28 cellular contexts compared by ENCODE assay signal in the genomic region with DNA sequence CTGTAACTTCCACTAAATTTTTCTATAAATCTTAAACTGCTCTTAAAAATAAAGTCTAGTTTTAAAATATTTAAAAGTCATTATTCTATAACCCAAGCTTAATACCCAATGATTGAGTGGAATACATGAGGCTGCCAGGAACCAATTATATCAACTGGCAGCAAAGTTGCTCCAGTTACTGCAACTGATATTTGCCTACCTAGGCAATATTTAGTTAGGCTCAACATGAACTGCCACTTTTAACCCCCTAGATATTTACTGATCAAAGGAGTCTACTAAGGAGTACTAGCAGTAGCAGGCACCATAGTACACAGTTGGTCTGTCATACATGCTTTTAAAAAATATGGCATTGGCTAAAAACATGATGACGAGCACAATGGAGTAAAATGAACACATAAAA. TPM values are rescaled to one million over a fixed set of nuclear protein-coding genes. Genes with fewer than 3 reads are reported as not detected.
"Had no signal": no experiment of that assay in that cellular context is flagged by ENCODE, and none has a peak within 500 bp of the region (broad histone marks: within the 10 kb centered on the region; RNA-seq: fewer than 3 reads in every experiment).

No MANE protein-coding gene starts in this region.

- H3K9me3 ChIP-seq: colonic mucosa, gastrocnemius medialis had no signal

- H3K4me1 ChIP-seq: colonic mucosa, esophagus muscularis mucosa, esophagus squamous epithelium, foreskin keratinocyte, gastrocnemius medialis, gastroesophageal sphincter, heart left ventricle, heart right ventricle had no signal

- H3K27ac ChIP-seq: colonic mucosa, coronary artery, dorsolateral prefrontal cortex, epithelial cell of prostate, esophagus muscularis mucosa, esophagus squamous epithelium, foreskin keratinocyte, gastrocnemius medialis, gastroesophageal sphincter, heart left ventricle, heart right ventricle had no signal

- H3K36me3 ChIP-seq: colonic mucosa, esophagus muscularis mucosa, esophagus squamous epithelium, gastrocnemius medialis, gastroesophageal sphincter, heart left ventricle, heart right ventricle had no signal

- ATAC-seq: effector memory CD8-positive, alpha-beta T cell; esophagus mucosa; foreskin keratinocyte; gastrocnemius medialis; gastroesophageal sphincter; heart left ventricle; heart right ventricle had no signal

- DNase-seq: colonic mucosa; cortex of kidney; dermis blood vessel endothelial cell; dorsolateral prefrontal cortex; effector CD4-positive, alpha-beta T cell; effector CD8-positive, alpha-beta T cell; effector memory CD4-positive, alpha-beta T cell; effector memory CD8-positive, alpha-beta T cell; endodermal cell; erythroblast; esophagus squamous epithelium; foreskin fibroblast; foreskin keratinocyte; foreskin melanocyte; gastrocnemius medialis; glutamatergic neuron; head of caudate nucleus; heart left ventricle; heart right ventricle had no signal

- H3K27me3 ChIP-seq: colonic mucosa, esophagus muscularis mucosa, esophagus squamous epithelium, foreskin keratinocyte, gastroesophageal sphincter had no signal

- H3K4me3 ChIP-seq: colonic mucosa, coronary artery, dorsolateral prefrontal cortex, esophagus muscularis mucosa, esophagus squamous epithelium, gastrocnemius medialis, gastroesophageal sphincter, heart left ventricle, heart right ventricle had no signal

- FAIRE-seq: endometrium, endothelial cell of umbilical vein, frontal cortex had no signal

RNA-seq across cellular contexts. Expression of a gene that starts 29.9 kb away (rescaled TPM):
- total RNA-seq: endothelial cell of umbilical vein, glomerular endothelial cell had no signal
